8 cellular contexts compared by ENCODE assay signal in genomic region chr13:30465541-30466357, GRCh38. TPM values are rescaled to one million over a fixed set of nuclear protein-coding genes. Genes with fewer than 3 reads are reported as not detected.
DNase-seq lines count a peak whose midpoint lies in the region; ATAC-seq, FAIRE-seq and TF ChIP-seq lines count a peak whose summit lies in the region.

TSS of gene HMGB1 (minus strand) at chr13:30465936. CDS start at chr13:30463680, 2,256 bp downstream.

- H3F3A ChIP-seq in OCI-LY1 (ENCODE audit: insufficient read depth, low read length): peaks cover 17% of the 10 kb centered on the region; the same call in 1 of the 2 replicates

- no peaks in the 10 kb centered on the region for H3K9me3 Mint-ChIP-seq in Calu3 (ENCODE audit: low read depth, unreplicated experiment)

- H2AFZ ChIP-seq in OCI-LY1 (ENCODE audit: low read length): no peak within 1 kb of the TSS

- H4K20me1 ChIP-seq in OCI-LY1 (ENCODE audit: insufficient read depth, low read length): no peaks in the 10 kb centered on the region

- H3K27ac ChIP-seq in HUES64 (ENCODE audit: low read depth, low read length): peak within 1 kb of the TSS; percentile 96
- peak within 1 kb of the TSS; percentile 92 for H3K27ac ChIP-seq in OCI-LY1 (ENCODE audit: low read depth, low read length, poor library complexity, severe bottlenecking)
- peak within 1 kb of the TSS; percentile 99 for H3K27ac ChIP-seq in mesodermal cell (ENCODE audit: low read depth, low read length, severe bottlenecking)

- peaks cover 33% of the 10 kb centered on the region for H3K79me2 ChIP-seq in OCI-LY1 (ENCODE audit: insufficient read depth, low read length)

- H3K4me3 Mint-ChIP-seq in Calu3 (ENCODE audit: low read depth, unreplicated experiment): peak within 1 kb of the TSS; percentile 83

- H3K4me3 ChIP-seq in HUES64 (ENCODE audit: low read length) (peak within 1 kb of the TSS; percentile 96), OCI-LY1 (ENCODE audit: low read depth, low read length, poor library complexity, severe bottlenecking) (peak within 1 kb of the TSS; percentile 93), mesodermal cell (ENCODE audit: extremely low read depth, insufficient read depth, low read length, poor library complexity, severe bottlenecking) (peak within 1 kb of the TSS; percentile 75)

- H3K9ac ChIP-seq in HUES64 (ENCODE audit: low read depth, low read length) (peak within 1 kb of the TSS; percentile 99), OCI-LY1 (ENCODE audit: low read length) (peak within 1 kb of the TSS; percentile 98)

- H3K9me3 ChIP-seq in HUES64 (ENCODE audit: insufficient read depth, low read depth, low read length): no peaks in the 10 kb centered on the region
- H3K9me3 ChIP-seq in OCI-LY1 (ENCODE audit: low read length): no peaks in the 10 kb centered on the region
- H3K9me3 ChIP-seq in mesodermal cell (ENCODE audit: control insufficient read depth, low read length): no peaks in the 10 kb centered on the region

- TF ChIP-seq CTCF in Calu3 (IDR thresholded peaks at IDR 0.05; ENCODE audit: unreplicated experiment) (no peak), OCI-LY1 (IDR thresholded peaks at IDR 0.05; ENCODE audit: low read length) (no peak)

- peak; percentile 84 for ATAC-seq in GM21447 (IDR thresholded peaks at IDR 0.05; ENCODE audit: unreplicated experiment)

- H3K27ac Mint-ChIP-seq in Calu3 (ENCODE audit: unreplicated experiment): peak within 1 kb of the TSS; percentile 99

- H3K9me2 ChIP-seq in OCI-LY1 (ENCODE audit: low read depth, low read length): no peaks in the 10 kb centered on the region

- peaks cover 42% of the 10 kb centered on the region for H3K36me3 Mint-ChIP-seq in Calu3 (ENCODE audit: insufficient read depth, unreplicated experiment)

- DNase-seq in Calu3: peak; percentile 91
- peak; percentile 92 for DNase-seq in activated CD8-positive, alpha-beta memory T cell treated with anti-CD3 and anti-CD28 coated beads, Interleukin-2, amount 50 U/mL, for 4 hours
- peak; percentile 90 to 95 for DNase-seq in stimulated activated CD8-positive, alpha-beta memory T cell treated with anti-CD3 and anti-CD28 coated beads, Interleukin-15, amount 100 ng/mL, for 4 hours (ENCODE audit: low read depth in 2 of 2)

- FAIRE-seq in endometrium (lab: Jason Lieb, UNC): peak; percentile 97

- H3K27me3 Mint-ChIP-seq in Calu3 (ENCODE audit: unreplicated experiment): no peaks in the 10 kb centered on the region

- peak within 1 kb of the TSS; percentile 84 for H3K4me2 ChIP-seq in OCI-LY1 (ENCODE audit: low read length)

- WGBS in HUES64: under 1% methylated on average over 64 of the region's 64 CpGs
- 0% methylated on average over 41 to 57 of the region's 64 CpGs for WGBS in mesodermal cell (ENCODE audit: insufficient coverage in 2 of 2), 2 experiments

- no peaks in the 10 kb centered on the region for H3K4me1 Mint-ChIP-seq in Calu3 (ENCODE audit: low read depth, unreplicated experiment)

- H3K36me3 ChIP-seq in HUES64 (ENCODE audit: insufficient read depth, low read length) (peaks cover 29% of the 10 kb centered on the region), OCI-LY1 (ENCODE audit: insufficient read depth, low read length) (peaks cover 33% of the 10 kb centered on the region), mesodermal cell (ENCODE audit: control insufficient read depth, insufficient read depth, low read length) (peaks cover 24% of the 10 kb centered on the region)

- H3K27me3 ChIP-seq in HUES64 (ENCODE audit: insufficient read depth, low read length): no peaks in the 10 kb centered on the region
- no peaks in the 10 kb centered on the region for H3K27me3 ChIP-seq in OCI-LY1 (ENCODE audit: insufficient read depth, low read length)

- CTCF ChIA-PET in Calu3 (lab: Charles Lee): interaction anchor here (0.9 kb wide), 1 partner anchor 133 kb away, joined by 3 read pairs; no protein-coding TSS in a partner anchor

- intact Hi-C loops in Calu3 (cut with micrococcal nuclease; ENCODE audit: unreplicated experiment): loop anchor here (10.0 kb wide), 1 partner anchor 579 kb away; no protein-coding TSS in a partner anchor

- BruUV-seq in Calu3 (replicated peaks; lab: Mats Ljungman, UMichigan): no TSS peak

- peaks cover 18% of the 10 kb centered on the region for H3K4me1 ChIP-seq in HUES64 (ENCODE audit: insufficient read depth, low read length)
- peaks cover 46% of the 10 kb centered on the region for H3K4me1 ChIP-seq in OCI-LY1 (ENCODE audit: insufficient read depth, low read length, severe bottlenecking)
- H3K4me1 ChIP-seq in mesodermal cell (ENCODE audit: control insufficient read depth, insufficient read depth, low read length, poor library complexity, severe bottlenecking): peaks cover 19% of the 10 kb centered on the region

RNA-seq across cellular contexts. Expression of gene HMGB1, which starts in this region (rescaled TPM):
- total RNA-seq in Calu3 (2022): 344 and 410 TPM in 2 replicates
- polyA plus RNA-seq in HUES64 (2013, experiment 1 of 2): 898 TPM
- polyA plus RNA-seq in HUES64 (2013, experiment 2 of 2): 947 TPM
- polyA plus RNA-seq in mesodermal cell (2013, experiment 1 of 2): 672 TPM
- polyA plus RNA-seq in mesodermal cell (2013, experiment 2 of 2): 742 TPM

Comparison
In these comparisons a context has a peak if more than half of its experiments do, and no peak if none do; other contexts are left out.
1. Peak in every context shown above with its lines: DNase-seq, ATAC-seq, H3K4me3 ChIP-seq and H3K27ac ChIP-seq.